Comparison of ENCODE assay signal across 9 cellular contexts in genomic region chr11:5691963-5692358, GRCh38. TPM values are rescaled to one million over a fixed set of nuclear protein-coding genes. Genes with fewer than 3 reads are reported as not detected.
DNase-seq lines count a peak whose midpoint lies in the region; ATAC-seq and TF ChIP-seq lines count a peak whose summit lies in the region.
"Had no signal": no experiment of that assay in that cellular context is flagged by ENCODE, and none has a peak within 500 bp of the region (broad histone marks: within the 10 kb centered on the region; RNA-seq: fewer than 3 reads in every experiment).

No MANE protein-coding gene starts in this region.

- peaks cover 15 to 30% of the 10 kb centered on the region in 2 donors for H3K36me3 Mint-ChIP-seq in activated T-cell treated with anti-CD3 and anti-CD28 coated beads, Interleukin-2, amount 50 U/mL, for 72 hours (ENCODE audit: insufficient read depth in 2 of 2)
- peaks cover 39% of the 10 kb centered on the region for H3K36me3 Mint-ChIP-seq in T-helper 2 cell treated with Interferon-gamma antibody and Interleukin-4, amounts not matched to agents 5 μg/mL and 100 μg/mL, for 36 hours (ENCODE audit: low read depth)

- ATAC-seq in activated T-cell treated with anti-CD3 and anti-CD28 coated beads, Interleukin-2, amount 50 U/mL, for 72 hours (replicated peaks in 1 of 2): no peak

- no peaks in the 10 kb centered on the region for H3K27me3 Mint-ChIP-seq in activated T-cell treated with anti-CD3 and anti-CD28 coated beads, Interleukin-2, amount 50 U/mL, for 72 hours (ENCODE audit: low read depth)
- H3K27me3 Mint-ChIP-seq in T-helper 2 cell treated with Interferon-gamma antibody and Interleukin-4, amounts not matched to agents 5 μg/mL and 100 μg/mL, for 36 hours (ENCODE audit: low read depth): no peaks in the 10 kb centered on the region

- H3K4me1 ChIP-seq in tibial nerve: peaks cover 0 to 42% (median 10%) of the 10 kb centered on the region in 4 donors

- 76 to 81% methylated on average over 3 of the region's 3 CpGs for WGBS in tibial nerve, 2 donors

- H3K4me1 Mint-ChIP-seq in activated T-cell treated with anti-CD3 and anti-CD28 coated beads, Interleukin-2, amount 50 U/mL, for 72 hours (ENCODE audit: low read depth): peaks cover 61% of the 10 kb centered on the region
- peaks cover 48% of the 10 kb centered on the region for H3K4me1 Mint-ChIP-seq in T-helper 2 cell treated with Interferon-gamma antibody and Interleukin-4, amounts not matched to agents 5 μg/mL and 100 μg/mL, for 36 hours (ENCODE audit: low read depth)

- H3K36me3 ChIP-seq in tibial nerve: peaks cover 0 to 10% (median 0%) of the 10 kb centered on the region in 3 donors

- no peaks in the 10 kb centered on the region for H3K9me3 Mint-ChIP-seq in activated T-cell treated with anti-CD3 and anti-CD28 coated beads, Interleukin-2, amount 50 U/mL, for 72 hours
- no peaks in the 10 kb centered on the region for H3K9me3 Mint-ChIP-seq in T-helper 2 cell treated with Interferon-gamma antibody and Interleukin-4, amounts not matched to agents 5 μg/mL and 100 μg/mL, for 36 hours

- H3K4me3 ChIP-seq in tibial nerve: peak overlapping the region in 2 of 4 donors; percentile 51 to 54

- TF ChIP-seq POLR2A in tibial nerve (IDR thresholded peaks at IDR 0.05): no peak

- H3K9me3 ChIP-seq in tibial nerve: no peaks in the 10 kb centered on the region

- no peak for TF ChIP-seq CTCF in tibial nerve (IDR thresholded peaks at IDR 0.05)

- TF ChIP-seq EP300 in tibial nerve (IDR thresholded peaks at IDR 0.05): no peak

- peak overlapping the region in 3 of 4 donors; percentile 38 to 88 (median 85) for H3K27ac ChIP-seq in tibial nerve

- H3K27ac Mint-ChIP-seq in activated T-cell treated with anti-CD3 and anti-CD28 coated beads, Interleukin-2, amount 50 U/mL, for 72 hours: peak overlapping the region; percentile 88
- H3K27ac Mint-ChIP-seq in T-helper 2 cell treated with Interferon-gamma antibody and Interleukin-4, amounts not matched to agents 5 μg/mL and 100 μg/mL, for 36 hours: peak overlapping the region; percentile 98

- peak overlapping the region; percentile 91 to 96 for H3K4me3 Mint-ChIP-seq in activated T-cell treated with anti-CD3 and anti-CD28 coated beads, Interleukin-2, amount 50 U/mL, for 72 hours
- H3K4me3 Mint-ChIP-seq in T-helper 2 cell treated with Interferon-gamma antibody and Interleukin-4, amounts not matched to agents 5 μg/mL and 100 μg/mL, for 36 hours: peak overlapping the region; percentile 95

- DNase-seq in activated T-cell treated with anti-CD3 and anti-CD28 coated beads, Interleukin-2, amount 50 U/mL, for 72 hours: no peak
- no peak for DNase-seq in activated T-cell treated with anti-CD3 and anti-CD28 coated beads, Interleukin-2, amount 50 U/mL, for 48 hours
- DNase-seq in T-helper 2 cell treated with Interferon-gamma antibody and Interleukin-4, amounts not matched to agents 5 μg/mL and 100 μg/mL, for 36 hours (ENCODE audit: low spot score): no peak
- DNase-seq in fibroblast of peridontal ligament (ENCODE audit: extremely low read depth): peak; percentile 11
- DNase-seq in tibial nerve (ENCODE audit: low spot score in 2 of 2): no peak
- DNase-seq in glomerular visceral epithelial cell (ENCODE audit: extremely low spot score): no peak
- DNase-seq in occipital lobe (lab: John Stamatoyannopoulos, UW): no peak
- no peak for DNase-seq in NCI-H2107 treated with DMSO at 0.1 percent for 48 hours (lab: John Stamatoyannopoulos, UW; ENCODE audit: unreplicated experiment)

- no peaks in the 10 kb centered on the region for H3K27me3 ChIP-seq in tibial nerve

RNA-seq across cellular contexts. Expression of gene TRIM22, which starts 2.4 kb away (rescaled TPM):
- total RNA-seq in activated T-cell treated with anti-CD3 and anti-CD28 coated beads, Interleukin-2, amount 50 U/mL, for 72 hours: 100 to 1,000 TPM; 159 to 180 TPM
- total RNA-seq in tibial nerve (100 to 1,000 TPM in 2 of 4 donors, 10 to 100 TPM in 2; 78.3 to 131 (median 100) TPM), occipital lobe (11.2 TPM)

RNA-seq across cellular contexts. Expression of gene TRIM5, which starts 7.1 kb away (rescaled TPM):
- total RNA-seq in activated T-cell treated with anti-CD3 and anti-CD28 coated beads, Interleukin-2, amount 50 U/mL, for 72 hours: 10 to 100 TPM; 12.9 to 19.4 TPM
- 10 to 100 TPM; 16.9 to 38.7 (median 26.1) TPM for total RNA-seq in tibial nerve
- total RNA-seq in occipital lobe: 3.9 TPM

RNA-seq across cellular contexts. Expression of gene OR56B1, which starts 44.3 kb away (rescaled TPM):
- total RNA-seq in activated T-cell treated with anti-CD3 and anti-CD28 coated beads, Interleukin-2, amount 50 U/mL, for 72 hours: under 1 TPM; 0.24 to 0.56 TPM
- total RNA-seq in tibial nerve: under 1 TPM in 2 of 4 donors, not detected in 2; 0.20 to 0.63 TPM
- not detected for total RNA-seq in occipital lobe
- total RNA-seq: NCI-H460 had no signal
